In the genomic region with DNA sequence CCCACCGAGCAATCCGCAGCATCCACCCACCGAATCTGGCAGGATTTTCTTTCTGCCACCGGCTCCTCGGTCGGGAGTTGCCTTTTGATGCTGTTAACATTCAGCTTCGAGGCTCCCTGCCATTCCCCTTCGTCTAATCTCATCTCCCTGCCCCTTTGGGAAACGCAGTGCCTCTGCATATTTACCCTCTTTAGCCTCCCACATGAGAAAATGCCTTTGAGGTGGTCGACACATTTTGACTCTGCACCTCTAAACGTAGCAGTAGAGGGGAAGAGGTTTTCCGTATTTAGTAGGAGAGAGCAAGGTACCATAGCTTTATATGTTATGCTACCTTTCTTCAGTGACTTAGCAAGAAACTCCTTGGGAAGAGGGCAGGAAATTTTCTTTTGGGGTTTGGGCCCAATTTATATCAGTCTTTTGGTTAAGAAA, we compare ENCODE assay signal across 8 cellular contexts. TPM values are rescaled to one million over a fixed set of nuclear protein-coding genes. Genes with fewer than 3 reads are reported as not detected.
DNase-seq lines count a peak whose midpoint lies in the region; ATAC-seq and TF ChIP-seq lines count a peak whose summit lies in the region.

No MANE protein-coding gene starts in this region.

- ATAC-seq in lower lobe of right lung: no peak

- H3K9me3 ChIP-seq in KOPT-K1 (ENCODE audit: insufficient read depth, low read length, poor library complexity, severe bottlenecking) (no peaks in the 10 kb centered on the region), lower lobe of right lung (no peaks in the 10 kb centered on the region)

- H3K27ac ChIP-seq in C4-2B: peak overlapping the region; percentile 98
- H3K27ac ChIP-seq in KOPT-K1 (ENCODE audit: low read depth, low read length, poor library complexity, severe bottlenecking): peak overlapping the region; percentile 99
- H3K27ac ChIP-seq in lower lobe of right lung: peak overlapping the region; percentile 96

- peak overlapping the region; percentile 100 for H3K4me3 Mint-ChIP-seq in type B pancreatic cell

- no peaks in the 10 kb centered on the region for H3K9me3 Mint-ChIP-seq in type B pancreatic cell

- H3K4me1 ChIP-seq in lower lobe of right lung: peaks cover 56% of the 10 kb centered on the region

- intact Hi-C loops in lower lobe of right lung (cut with DNase I): no loop called here

- H3K4me1 Mint-ChIP-seq in type B pancreatic cell (ENCODE audit: unreplicated experiment): peaks cover 27% of the 10 kb centered on the region

- peaks cover 3% of the 10 kb centered on the region for H3K36me3 Mint-ChIP-seq in type B pancreatic cell

- H3K27ac Mint-ChIP-seq in type B pancreatic cell: peak overlapping the region; percentile 97

- TF ChIP-seq CTCF in C4-2B (conservative IDR thresholded peaks at IDR 0.05): no peak
- TF ChIP-seq CTCF in lower lobe of right lung (IDR thresholded peaks at IDR 0.05): no peak
- no peak for TF ChIP-seq CTCF in type B pancreatic cell (conservative IDR thresholded peaks at IDR 0.05)

- H3K36me3 ChIP-seq in KOPT-K1 (ENCODE audit: insufficient read depth, low read length) (0 out of 2 replicates have a peak, but pooled peaks cover 7% of the 10 kb centered on the region), lower lobe of right lung (no peaks in the 10 kb centered on the region)

- no peaks in the 10 kb centered on the region for H3K27me3 ChIP-seq in lower lobe of right lung (ENCODE audit: low read depth)

- DNase-seq in astrocyte of the hippocampus (ENCODE audit: low read depth, low spot score) (peak; percentile 42), lower lobe of right lung (no peak), type B pancreatic cell (ENCODE audit: extremely low spot score, unreplicated experiment) (no peak), G401 (ENCODE audit: low spot score) (no peak), midbrain (lab: John Stamatoyannopoulos, UW) (no peak), cerebellum (ENCODE audit: low spot score) (no peak)

- H3K4me3 ChIP-seq in lower lobe of right lung: peak overlapping the region; percentile 98

- no peaks in the 10 kb centered on the region for H3K27me3 Mint-ChIP-seq in type B pancreatic cell

- in situ Hi-C loops in G401 (cut with HindIII; ENCODE audit: low sequenced_read_pairs): no loop called here

RNA-seq across cellular contexts. Expression of a gene that starts 1.2 kb away (rescaled TPM):
- total RNA-seq in lower lobe of right lung (129 TPM), type B pancreatic cell (ENCODE audit: low replicate concordance) (120 and 126 TPM in 2 replicates), cerebellum (302 TPM)
- total RNA-seq in G401 (2014; rRNA removed; shearing (Covaris generic)): 70.3 and 181 TPM in 2 replicates
